24 cellular contexts compared by ENCODE assay signal in the genomic region with DNA sequence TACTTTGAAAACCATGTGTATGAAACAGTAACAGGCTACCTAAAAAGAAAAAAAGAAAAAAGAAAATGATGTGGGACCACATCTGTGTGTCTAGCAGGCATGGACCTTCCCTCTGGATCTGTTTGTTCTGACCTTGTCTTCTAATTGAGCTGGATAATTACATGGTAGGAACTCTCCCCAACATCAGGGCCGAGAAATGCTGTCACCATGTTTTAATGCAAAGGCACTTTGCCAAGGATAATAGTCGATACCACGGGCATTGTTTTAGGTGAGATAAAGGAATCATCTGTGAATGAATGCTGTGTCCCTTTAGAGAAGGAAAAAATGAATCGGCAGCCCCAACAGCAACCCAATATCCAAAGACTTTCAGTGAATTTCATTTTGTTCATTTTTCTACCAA.
DNase-seq lines count a peak whose midpoint lies in the region; ATAC-seq, FAIRE-seq and TF ChIP-seq lines count a peak whose summit lies in the region.
"Had no signal": no experiment of that assay in that cellular context is flagged by ENCODE, and none has a peak within 500 bp of the region (broad histone marks: within the 10 kb centered on the region; RNA-seq: fewer than 3 reads in every experiment).

No MANE protein-coding gene starts in this region.

- H3K27ac ChIP-seq in endothelial cell of umbilical vein (ENCODE audit: insufficient read depth, low read depth, low read length) (no peak overlapping the region), gastrocnemius medialis (peak overlapping the region; percentile 36 to 76 (median 60)), heart right ventricle (no peak overlapping the region)
- H3K27ac ChIP-seq: HL-60, ovary, right atrium auricular region, SK-N-MC, VCaP had no signal

- H3K27me3 Mint-ChIP-seq in activated naive CD8-positive, alpha-beta T cell treated with anti-CD3 and anti-CD28 coated beads, Interleukin-2, amount 50 U/mL, for 24 hours, result no peaks in the 10 kb centered on the region
- no peaks in the 10 kb centered on the region for H3K27me3 Mint-ChIP-seq in activated naive CD8-positive, alpha-beta T cell treated with anti-CD3 and anti-CD28 coated beads for 36 hours

- no peaks in the 10 kb centered on the region for H4K20me1 ChIP-seq in endothelial cell of umbilical vein (replicated peaks; ENCODE audit: control insufficient read depth, extremely low read depth, insufficient read depth, low read length)

- H3K36me3 Mint-ChIP-seq in activated naive CD8-positive, alpha-beta T cell treated with anti-CD3 and anti-CD28 coated beads, Interleukin-2, amount 50 U/mL, for 24 hours (ENCODE audit: low read depth), result no peaks in the 10 kb centered on the region
- H3K36me3 Mint-ChIP-seq in activated naive CD8-positive, alpha-beta T cell treated with anti-CD3 and anti-CD28 coated beads for 36 hours, result peaks cover 4% of the 10 kb centered on the region

- TF ChIP-seq CTCF in endothelial cell of umbilical vein (IDR thresholded peaks at IDR 0.05; ENCODE audit: extremely low read depth in 1 of 2, insufficient read depth in 1 of 2, low read depth in 1 of 2, low read length in 2 of 2) (no peak), gastrocnemius medialis (IDR thresholded peaks at IDR 0.05 in 4 of 5, conservative IDR thresholded peaks at IDR 0.05 in 1 of 5) (no peak), heart right ventricle (IDR thresholded peaks at IDR 0.05) (no peak)

- no TSS peak for BruUV-seq in endothelial cell of umbilical vein (replicated peaks; lab: Mats Ljungman, UMichigan)

- ATAC-seq in activated naive CD8-positive, alpha-beta T cell treated with anti-CD3 and anti-CD28 coated beads, Interleukin-2, amount 50 U/mL, for 24 hours, result no peak
- ATAC-seq in gastrocnemius medialis, result no peak
- ATAC-seq in GM18867 (IDR thresholded peaks at IDR 0.05; ENCODE audit: unreplicated experiment), result no peak
- no peak for ATAC-seq in heart right ventricle

- H3K4me1 ChIP-seq in endothelial cell of umbilical vein (ENCODE audit: control insufficient read depth, extremely low read depth, insufficient read depth, low read length) (peaks cover 40% of the 10 kb centered on the region), gastrocnemius medialis (peaks cover 24 to 64% of the 10 kb centered on the region in 2 donors), heart right ventricle (peaks cover 0 to 38% (median 20%) of the 10 kb centered on the region in 9 donors)

- H3K4me3 ChIP-seq in endothelial cell of umbilical vein (replicated peaks in 1 of 3; ENCODE audit: insufficient read depth in 1 of 3, low read depth in 1 of 3, low read length in 3 of 3), result no peak overlapping the region
- H3K4me3 ChIP-seq in gastrocnemius medialis, result no peak overlapping the region
- H3K4me3 ChIP-seq in heart right ventricle, result no peak overlapping the region
- H3K4me3 ChIP-seq: mucosa of descending colon, ovary, right atrium auricular region, SK-N-MC, transverse colon had no signal

- WGBS in heart right ventricle, 2 donors, result 55 to 65% methylated on average over 4 of the region's 4 CpGs

- H3K36me3 ChIP-seq in endothelial cell of umbilical vein (ENCODE audit: control insufficient read depth in 2 of 2, extremely low read depth in 1 of 2, insufficient read depth in 2 of 2, low read length in 2 of 2) (no peaks in the 10 kb centered on the region), gastrocnemius medialis (no peaks in the 10 kb centered on the region), heart right ventricle (no peaks in the 10 kb centered on the region)
- H3K36me3 ChIP-seq: BE2C, ovary, right atrium auricular region, transverse colon had no signal

- no peak overlapping the region for H2AFZ ChIP-seq in endothelial cell of umbilical vein (ENCODE audit: low read depth, low read length)

- no peak for DNase-seq in activated naive CD8-positive, alpha-beta T cell treated with anti-CD3 and anti-CD28 coated beads, Interleukin-2, amount 50 U/mL, for 24 hours
- no peak for DNase-seq in activated naive CD8-positive, alpha-beta T cell treated with anti-CD3 and anti-CD28 coated beads for 36 hours
- peak; percentile 28 for DNase-seq in NCI-H1417 treated with DMSO at 0.1 percent for 48 hours (lab: John Stamatoyannopoulos, UW)
- peak; percentile 81 for DNase-seq in endothelial cell of umbilical vein (ENCODE audit: low read depth, low spot score)
- DNase-seq in gastrocnemius medialis, result no peak
- DNase-seq in islet precursor cell, result no peak
- DNase-seq in heart right ventricle, result no peak
- DNase-seq: activated CD4-positive, alpha-beta T cell treated with anti-CD3 and anti-CD28 coated beads for 4 hours; activated CD8-positive, alpha-beta memory T cell treated with anti-CD3 and anti-CD28 coated beads for 24 hours; activated gamma-delta T cell; activated T-cell treated with anti-CD3 and anti-CD28 coated beads, Interleukin-2, amount 50 U/mL, for 1 hour; BE2C; DND-41; kidney; mucosa of descending colon; NCI-H1930; NCI-H82; ovary; transverse colon had no signal

- H3K9ac ChIP-seq in endothelial cell of umbilical vein (replicated peaks; ENCODE audit: extremely low read depth, insufficient read depth, low read length), result no peak overlapping the region

- no peak overlapping the region for H3K4me3 Mint-ChIP-seq in activated naive CD8-positive, alpha-beta T cell treated with anti-CD3 and anti-CD28 coated beads, Interleukin-2, amount 50 U/mL, for 24 hours
- no peak overlapping the region for H3K4me3 Mint-ChIP-seq in activated naive CD8-positive, alpha-beta T cell treated with anti-CD3 and anti-CD28 coated beads for 36 hours

- POLR2A ChIA-PET in endothelial cell of umbilical vein (lab: Charles Lee), result no interaction called here

- TF ChIP-seq POLR2A in endothelial cell of umbilical vein (IDR thresholded peaks at IDR 0.05; ENCODE audit: low read depth, low read length) (no peak), gastrocnemius medialis (IDR thresholded peaks at IDR 0.05) (no peak)

- H3K4me2 ChIP-seq in endothelial cell of umbilical vein (ENCODE audit: insufficient read depth, low read length), result peak overlapping the region; percentile 34

- in situ Hi-C loops in gastrocnemius medialis (cut with MboI; ENCODE audit: low sequenced_read_pairs in 4 of 4), result no loop called here

- no peaks in the 10 kb centered on the region for H3K9me3 Mint-ChIP-seq in activated naive CD8-positive, alpha-beta T cell treated with anti-CD3 and anti-CD28 coated beads, Interleukin-2, amount 50 U/mL, for 24 hours
- H3K9me3 Mint-ChIP-seq in activated naive CD8-positive, alpha-beta T cell treated with anti-CD3 and anti-CD28 coated beads for 36 hours, result peaks cover 8% of the 10 kb centered on the region

- H3K27me3 ChIP-seq in endothelial cell of umbilical vein (ENCODE audit: control insufficient read depth in 2 of 2, insufficient read depth in 2 of 2, low read length in 2 of 2), result no peaks in the 10 kb centered on the region
- H3K27me3 ChIP-seq in gastrocnemius medialis, result no peaks in the 10 kb centered on the region
- no peaks in the 10 kb centered on the region for H3K27me3 ChIP-seq in heart right ventricle
- H3K27me3 ChIP-seq: BE2C, ovary, right atrium auricular region, transverse colon had no signal

- FAIRE-seq in endothelial cell of umbilical vein (lab: Jason Lieb, UNC), result peak; percentile 94
- FAIRE-seq: kidney had no signal

- H3K9me3 ChIP-seq in endothelial cell of umbilical vein (replicated peaks; ENCODE audit: control insufficient read depth, insufficient read depth, low read length) (no peaks in the 10 kb centered on the region), gastrocnemius medialis (no peaks in the 10 kb centered on the region), heart right ventricle (no peaks in the 10 kb centered on the region)
- H3K9me3 ChIP-seq: BE2C, mucosa of descending colon, ovary, right atrium auricular region, transverse colon had no signal

- no peaks in the 10 kb centered on the region for H3K9me1 ChIP-seq in endothelial cell of umbilical vein (replicated peaks; ENCODE audit: control insufficient read depth, extremely low read depth, insufficient read depth, low read length)

- H3K79me2 ChIP-seq in endothelial cell of umbilical vein (ENCODE audit: control insufficient read depth, insufficient read depth, low read length), result no peaks in the 10 kb centered on the region

- peaks cover 25% of the 10 kb centered on the region for H3K4me1 Mint-ChIP-seq in activated naive CD8-positive, alpha-beta T cell treated with anti-CD3 and anti-CD28 coated beads, Interleukin-2, amount 50 U/mL, for 24 hours
- peaks cover 18% of the 10 kb centered on the region for H3K4me1 Mint-ChIP-seq in activated naive CD8-positive, alpha-beta T cell treated with anti-CD3 and anti-CD28 coated beads for 36 hours

- dilution Hi-C loops in endothelial cell of umbilical vein (cut with MboI; ENCODE audit: extremely low pct_ligation_motif_present, low sequenced_read_pairs), result no loop called here

- H3K27ac Mint-ChIP-seq in activated naive CD8-positive, alpha-beta T cell treated with anti-CD3 and anti-CD28 coated beads, Interleukin-2, amount 50 U/mL, for 24 hours, result peak overlapping the region; percentile 15
- H3K27ac Mint-ChIP-seq in activated naive CD8-positive, alpha-beta T cell treated with anti-CD3 and anti-CD28 coated beads for 36 hours, result no peak overlapping the region

- CTCF ChIA-PET in endothelial cell of umbilical vein (lab: Charles Lee), result interaction anchor here (1.0 to 1.8 kb wide), 4 partner anchors 8 to 195 kb away, joined by 3 to 7 read pairs (median 4); no protein-coding TSS in a partner anchor

- intact Hi-C loops in endothelial cell of umbilical vein (cut with micrococcal nuclease), result loop anchor here (1.0 kb wide), 1 partner anchor 15 kb away; no protein-coding TSS in a partner anchor
- intact Hi-C loops in gastrocnemius medialis (cut with DNase I; ENCODE audit: low total_unique reads), result loop anchor here (10.0 kb wide), 1 partner anchor 285 kb away; no protein-coding TSS in a partner anchor
- intact Hi-C loops in heart right ventricle (cut with DNase I), result no loop called here

TF ChIP-seq in endothelial cell of umbilical vein, 7 proteins besides CTCF, POLR2A, EP300 and RAD21:
- TF ChIP-seq EZH2 (IDR thresholded peaks at IDR 0.05; ENCODE audit: borderline replicate concordance, low read depth, low read length, severe bottlenecking) (no peak), FOS (IDR thresholded peaks at IDR 0.05; ENCODE audit: borderline replicate concordance, insufficient read depth, low read length) (peak; percentile 7), GATA2 (IDR thresholded peaks at IDR 0.05; ENCODE audit: insufficient read depth, insufficient read length, low read depth, low read length) (no peak), JUN (IDR thresholded peaks at IDR 0.05; ENCODE audit: borderline replicate concordance, insufficient read depth, insufficient read length, low read depth) (peak; percentile 15)
- TF ChIP-seq, protein P1, sequence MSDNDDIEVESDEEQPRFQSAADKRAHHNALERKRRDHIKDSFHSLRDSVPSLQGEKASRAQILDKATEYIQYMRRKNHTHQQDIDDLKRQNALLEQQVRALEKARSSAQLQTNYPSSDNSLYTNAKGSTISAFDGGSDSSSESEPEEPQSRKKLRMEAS (IDR thresholded peaks at IDR 0.05; ENCODE audit: insufficient read depth, insufficient read length), result no peak

Comparison
In these comparisons a context has a peak if more than half of its experiments do, and no peak if none do; other contexts are left out.
1. DNase-seq: peak in NCI-H1417 treated with DMSO at 0.1 percent for 48 hours (single experiment) and endothelial cell of umbilical vein (single experiment); none in activated naive CD8-positive, alpha-beta T cell treated with anti-CD3 and anti-CD28 coated beads, Interleukin-2, amount 50 U/mL, for 24 hours (single experiment), activated naive CD8-positive, alpha-beta T cell treated with anti-CD3 and anti-CD28 coated beads for 36 hours (single experiment), gastrocnemius medialis (0 of 2), islet precursor cell (single experiment) and heart right ventricle (0 of 2).
2. H3K27ac ChIP-seq: peak in gastrocnemius medialis (4 of 4); none in endothelial cell of umbilical vein (single experiment) and heart right ventricle (0 of 10).
3. intact Hi-C loops: an anchor here in endothelial cell of umbilical vein (1.0 kb wide) and gastrocnemius medialis (10.0 kb wide); none called in heart right ventricle.